ENCODE assay signal across 36 cellular contexts in the genomic region with DNA sequence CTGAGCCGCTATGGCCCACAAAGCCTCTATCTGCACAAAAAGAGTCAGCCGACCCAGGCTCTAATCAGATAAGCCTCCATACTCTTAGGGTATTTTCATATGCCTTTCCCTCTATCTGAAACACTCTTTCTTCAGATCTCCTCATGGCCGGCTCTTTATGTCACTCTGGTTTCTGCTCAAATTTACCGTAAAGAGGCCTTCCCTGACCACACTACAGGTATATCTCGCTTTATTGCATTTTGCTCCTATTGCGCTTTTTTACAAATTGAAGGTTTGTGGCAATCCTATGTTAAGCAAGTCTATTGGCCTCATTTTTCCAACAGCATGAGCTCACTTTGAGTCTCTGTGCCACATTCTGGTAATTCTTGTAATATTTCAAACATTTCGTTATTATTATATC. TPM values are rescaled to one million over a fixed set of nuclear protein-coding genes. Genes with fewer than 3 reads are reported as not detected.
"Had no signal": no experiment of that assay in that cellular context is flagged by ENCODE, and none has a peak within 500 bp of the region (broad histone marks: within the 10 kb centered on the region; RNA-seq: fewer than 3 reads in every experiment).

No MANE protein-coding gene starts in this region.

- H3K27me3 Mint-ChIP-seq: activated T-cell treated with anti-CD3 and anti-CD28 coated beads, Interleukin-2, amount 50 U/mL, for 24 hours had no signal

- H3K27ac ChIP-seq: ascending aorta, breast epithelium, cardiac muscle cell, colonic mucosa, dorsolateral prefrontal cortex, esophagus muscularis mucosa, foreskin keratinocyte, gastrocnemius medialis, heart left ventricle, hepatocyte, VCaP had no signal

- H3K4me2 ChIP-seq: hepatocyte had no signal

- DNase-seq: activated CD4-positive, alpha-beta memory T cell treated with anti-CD3 and anti-CD28 coated beads, Interleukin-2, amount 10 ng/mL, durations not matched to agents 7 days and 5 days; activated CD4-positive, alpha-beta T cell treated with anti-CD3 and anti-CD28 coated beads for 1 hour; activated CD4-positive, alpha-beta T cell treated with anti-CD3 and anti-CD28 coated beads for 4 hours; activated CD4-positive, alpha-beta T cell treated with anti-CD3 and anti-CD28 coated beads, Interleukin-2, amount 10 ng/mL, durations not matched to agents 7 days and 5 days; activated CD4-positive, alpha-beta T cell treated with anti-CD3 and anti-CD28 coated beads, Interleukin-2, amount 50 U/mL, for 4 hours; activated CD8-positive, alpha-beta memory T cell treated with anti-CD3 and anti-CD28 coated beads, Interleukin-2, amount 50 U/mL, for 48 hours; activated gamma-delta T cell; activated naive CD4-positive, alpha-beta T cell; activated naive CD4-positive, alpha-beta T cell treated with anti-CD3 and anti-CD28 coated beads, Interleukin-2, amount 10 ng/mL, durations not matched to agents 7 days and 5 days; activated naive CD8-positive, alpha-beta T cell treated with anti-CD3 and anti-CD28 coated beads, Interleukin-2, amount 10 ng/mL, durations not matched to agents 7 days and 5 days; activated T-cell treated with anti-CD3 and anti-CD28 coated beads for 4 hours; activated T-cell treated with anti-CD3 and anti-CD28 coated beads, Interleukin-2, amount 50 U/mL, for 24 hours; activated T-cell treated with anti-CD3 and anti-CD28 coated beads, Interleukin-2, amount 50 U/mL, for 72 hours; central memory CD4-positive, alpha-beta T cell; cerebellar nuclear complex; colonic mucosa; dorsolateral prefrontal cortex; effector memory CD4-positive, alpha-beta T cell; endodermal cell; foreskin keratinocyte; gastrocnemius medialis; glutamatergic neuron; heart left ventricle; T-helper 2 cell had no signal

- H3K9me3 ChIP-seq: ascending aorta, breast epithelium, colonic mucosa, esophagus muscularis mucosa, gastrocnemius medialis, heart left ventricle had no signal

- H3K4me1 ChIP-seq: ascending aorta, breast epithelium, colonic mucosa, gastrocnemius medialis had no signal

- H3K36me3 ChIP-seq: ascending aorta, breast epithelium, cardiac muscle cell, colonic mucosa, esophagus muscularis mucosa, gastrocnemius medialis, heart left ventricle had no signal

- H3K36me3 Mint-ChIP-seq: activated naive CD4-positive, alpha-beta T cell treated with anti-CD3 and anti-CD28 coated beads, Interleukin-2, amount 10 ng/mL, durations not matched to agents 7 days and 5 days; activated naive CD8-positive, alpha-beta T cell treated with anti-CD3 and anti-CD28 coated beads, Interleukin-2, amount 10 ng/mL, durations not matched to agents 7 days and 5 days; brain had no signal

- H3K4me3 Mint-ChIP-seq: activated CD4-positive, alpha-beta memory T cell treated with anti-CD3 and anti-CD28 coated beads, Interleukin-2, amount 10 ng/mL, durations not matched to agents 7 days and 5 days; activated CD4-positive, alpha-beta T cell treated with anti-CD3 and anti-CD28 coated beads, Interleukin-2, amount 10 ng/mL, durations not matched to agents 7 days and 5 days; activated naive CD4-positive, alpha-beta T cell treated with anti-CD3 and anti-CD28 coated beads, Interleukin-2, amount 10 ng/mL, durations not matched to agents 7 days and 5 days; activated naive CD8-positive, alpha-beta T cell treated with anti-CD3 and anti-CD28 coated beads, Interleukin-2, amount 10 ng/mL, durations not matched to agents 7 days and 5 days; activated T-cell treated with anti-CD3 and anti-CD28 coated beads, Interleukin-2, amount 50 U/mL, for 24 hours; activated T-cell treated with anti-CD3 and anti-CD28 coated beads, Interleukin-2, amount 50 U/mL, for 72 hours; brain; dendritic cell treated with granulocyte-macrophage colony-stimulating factor and Interleukin-4, amounts not matched to agents 40 ng/mL and 50 ng/mL, for 4 days; endodermal cell; WTC11 had no signal

- ATAC-seq: activated naive CD4-positive, alpha-beta T cell treated with anti-CD3 and anti-CD28 coated beads, Interleukin-2, amount 50 U/mL, for 72 hours; activated T-cell treated with anti-CD3 and anti-CD28 coated beads, Interleukin-2, amount 50 U/mL, for 72 hours; foreskin keratinocyte; gastrocnemius medialis; heart left ventricle; WTC11 had no signal

- H3K27me3 ChIP-seq: ascending aorta, breast epithelium, cardiac muscle cell, colonic mucosa, dorsolateral prefrontal cortex, esophagus muscularis mucosa, gastrocnemius medialis, hepatocyte had no signal

- H3K79me2 ChIP-seq: hepatocyte had no signal

- H2AFZ ChIP-seq: hepatocyte had no signal

- H3K4me3 ChIP-seq: ascending aorta, breast epithelium, cardiac muscle cell, colonic mucosa, dorsolateral prefrontal cortex, esophagus muscularis mucosa, gastrocnemius medialis, heart left ventricle, hepatocyte had no signal

- H3K27ac Mint-ChIP-seq: activated CD4-positive, alpha-beta memory T cell treated with anti-CD3 and anti-CD28 coated beads, Interleukin-2, amount 10 ng/mL, durations not matched to agents 7 days and 5 days; activated CD4-positive, alpha-beta T cell treated with anti-CD3 and anti-CD28 coated beads, Interleukin-2, amount 10 ng/mL, durations not matched to agents 7 days and 5 days; activated naive CD4-positive, alpha-beta T cell treated with anti-CD3 and anti-CD28 coated beads, Interleukin-2, amount 10 ng/mL, durations not matched to agents 7 days and 5 days; activated naive CD4-positive, alpha-beta T cell treated with anti-CD3 and anti-CD28 coated beads, Interleukin-2, amount 50 U/mL, for 72 hours; activated T-cell treated with anti-CD3 and anti-CD28 coated beads, Interleukin-2, amount 50 U/mL, for 24 hours; activated T-cell treated with anti-CD3 and anti-CD28 coated beads, Interleukin-2, amount 50 U/mL, for 72 hours; brain; dendritic cell treated with granulocyte-macrophage colony-stimulating factor and Interleukin-4, amounts not matched to agents 40 ng/mL and 50 ng/mL, for 4 days had no signal

- FAIRE-seq: TTC549 had no signal

- H3K9me3 Mint-ChIP-seq: activated CD4-positive, alpha-beta memory T cell treated with anti-CD3 and anti-CD28 coated beads, Interleukin-2, amount 10 ng/mL, durations not matched to agents 7 days and 5 days; activated naive CD4-positive, alpha-beta T cell treated with anti-CD3 and anti-CD28 coated beads, Interleukin-2, amount 10 ng/mL, durations not matched to agents 7 days and 5 days; activated naive CD4-positive, alpha-beta T cell treated with anti-CD3 and anti-CD28 coated beads, Interleukin-2, amount 50 U/mL, for 72 hours; activated naive CD8-positive, alpha-beta T cell treated with anti-CD3 and anti-CD28 coated beads, Interleukin-2, amount 10 ng/mL, durations not matched to agents 7 days and 5 days; activated T-cell treated with anti-CD3 and anti-CD28 coated beads, Interleukin-2, amount 50 U/mL, for 24 hours; activated T-cell treated with anti-CD3 and anti-CD28 coated beads, Interleukin-2, amount 50 U/mL, for 72 hours; brain; dendritic cell treated with granulocyte-macrophage colony-stimulating factor and Interleukin-4, amounts not matched to agents 40 ng/mL and 50 ng/mL, for 4 days had no signal

RNA-seq across cellular contexts. Expression of a gene that starts 8.0 kb away (rescaled TPM):
- total RNA-seq: ascending aorta, cardiac muscle cell, epithelial cell of proximal tubule, gastrocnemius medialis had no signal
- polyA plus RNA-seq: heart left ventricle had no signal
